In genomic region chr10:86964061-86964846, GRCh38 we compare ENCODE assay signal across 19 cellular contexts. TPM values are rescaled to one million over a fixed set of nuclear protein-coding genes. Genes with fewer than 3 reads are reported as not detected.
DNase-seq lines count a peak whose midpoint lies in the region; ATAC-seq and TF ChIP-seq lines count a peak whose summit lies in the region.
"Had no signal": no experiment of that assay in that cellular context is flagged by ENCODE, and none has a peak within 500 bp of the region (broad histone marks: within the 10 kb centered on the region; RNA-seq: fewer than 3 reads in every experiment).

No MANE protein-coding gene starts in this region.

- H3K4me1 Mint-ChIP-seq in activated CD8-positive, alpha-beta memory T cell treated with anti-CD3 and anti-CD28 coated beads, Interleukin-2, amount 10 ng/mL, durations not matched to agents 7 days and 5 days = peaks cover 23% of the 10 kb centered on the region
- peaks cover 27% of the 10 kb centered on the region for H3K4me1 Mint-ChIP-seq in glutamatergic neuron (ENCODE audit: low read depth, unreplicated experiment)

- H3K27ac Mint-ChIP-seq in activated CD8-positive, alpha-beta memory T cell treated with anti-CD3 and anti-CD28 coated beads, Interleukin-2, amount 10 ng/mL, durations not matched to agents 7 days and 5 days = no peak overlapping the region
- no peak overlapping the region for H3K27ac Mint-ChIP-seq in glutamatergic neuron (ENCODE audit: unreplicated experiment)
- H3K27ac Mint-ChIP-seq: CD4-positive, alpha-beta T cell had no signal

- H3K4me3 ChIP-seq in NB4 (ENCODE audit: low read depth, low read length) (no peak overlapping the region), spleen (no peak overlapping the region)
- H3K4me3 ChIP-seq: A549, PC-9, transverse colon had no signal

- ATAC-seq in activated CD8-positive, alpha-beta memory T cell treated with anti-CD3 and anti-CD28 coated beads, Interleukin-2, amount 10 ng/mL, durations not matched to agents 7 days and 5 days = no peak
- no peak for ATAC-seq in HG02571 (IDR thresholded peaks at IDR 0.05; ENCODE audit: unreplicated experiment)
- ATAC-seq: A549; activated T-helper 17 cell treated with anti-CD3 and anti-CD28 coated beads, Interleukin-2, amount 50 U/mL, for 72 hours had no signal

- intact Hi-C loops in spleen (cut with DNase I; ENCODE audit: low total_unique reads) = no loop called here

- TF ChIP-seq CTCF in NB4 (IDR thresholded peaks at IDR 0.05; ENCODE audit: low read depth, low read length) (no peak), glutamatergic neuron (IDR thresholded peaks at IDR 0.05; ENCODE audit: partially characterized antibody, unreplicated experiment) (no peak), spleen (IDR thresholded peaks at IDR 0.05 in 8 of 11, conservative IDR thresholded peaks at IDR 0.05 in 3 of 11) (no peak)

- H3K4me1 ChIP-seq in spleen = peaks cover 28 to 62% (median 53%) of the 10 kb centered on the region in 6 donors

- CTCF ChIA-PET in activated CD8-positive, alpha-beta memory T cell treated with anti-CD3 and anti-CD28 coated beads, Interleukin-2, amount 10 ng/mL, durations not matched to agents 7 days and 5 days (lab: Charles Lee) = interaction anchor here (1.9 to 3.9 kb wide), 2 partner anchors 25 kb away, joined by 10 to 35 read pairs; no protein-coding TSS in a partner anchor

- H3K4me3 Mint-ChIP-seq in activated CD8-positive, alpha-beta memory T cell treated with anti-CD3 and anti-CD28 coated beads, Interleukin-2, amount 10 ng/mL, durations not matched to agents 7 days and 5 days = no peak overlapping the region
- H3K4me3 Mint-ChIP-seq in glutamatergic neuron (ENCODE audit: unreplicated experiment) = no peak overlapping the region
- H3K4me3 Mint-ChIP-seq: activated T-helper 17 cell treated with anti-CD3 and anti-CD28 coated beads, Interleukin-2, amount 50 U/mL, for 72 hours; CD4-positive, alpha-beta T cell had no signal

- no peaks in the 10 kb centered on the region for H3K9me3 Mint-ChIP-seq in activated CD8-positive, alpha-beta memory T cell treated with anti-CD3 and anti-CD28 coated beads, Interleukin-2, amount 10 ng/mL, durations not matched to agents 7 days and 5 days (ENCODE audit: low read depth)
- peaks cover 10% of the 10 kb centered on the region for H3K9me3 Mint-ChIP-seq in glutamatergic neuron (ENCODE audit: unreplicated experiment)
- H3K9me3 Mint-ChIP-seq: activated T-helper 17 cell treated with anti-CD3 and anti-CD28 coated beads, Interleukin-2, amount 50 U/mL, for 72 hours; CD4-positive, alpha-beta T cell had no signal

- TF ChIP-seq POLR2A in NB4 (IDR thresholded peaks at IDR 0.05; ENCODE audit: extremely low read depth, insufficient read length) = no peak
- TF ChIP-seq POLR2A in spleen (IDR thresholded peaks at IDR 0.05) = no peak

- WGBS in spleen, 5 donors = 84 to 90% (median 86%) methylated on average over 6 to 13 of the region's 13 CpGs

- H3K27me3 ChIP-seq in spleen (replicated peaks in 1 of 7) = peaks cover 0 to 34% (median 2%) of the 10 kb centered on the region in 7 donors
- H3K27me3 ChIP-seq: transverse colon had no signal

- H3K27ac ChIP-seq in spleen = no peak overlapping the region
- H3K27ac ChIP-seq: PC-9, transverse colon had no signal

- peaks cover 7% of the 10 kb centered on the region for H3K27me3 Mint-ChIP-seq in activated CD8-positive, alpha-beta memory T cell treated with anti-CD3 and anti-CD28 coated beads, Interleukin-2, amount 10 ng/mL, durations not matched to agents 7 days and 5 days
- peaks cover 14% of the 10 kb centered on the region for H3K27me3 Mint-ChIP-seq in glutamatergic neuron (ENCODE audit: unreplicated experiment)
- H3K27me3 Mint-ChIP-seq: activated T-helper 17 cell treated with anti-CD3 and anti-CD28 coated beads, Interleukin-2, amount 50 U/mL, for 72 hours had no signal

- no peaks in the 10 kb centered on the region for H3K9me3 ChIP-seq in spleen
- H3K9me3 ChIP-seq: A549, transverse colon had no signal

- H3K36me3 ChIP-seq in spleen = peaks cover 0 to 20% (median 0%) of the 10 kb centered on the region in 6 donors
- H3K36me3 ChIP-seq: transverse colon had no signal

- no peaks in the 10 kb centered on the region for H3K36me3 Mint-ChIP-seq in activated CD8-positive, alpha-beta memory T cell treated with anti-CD3 and anti-CD28 coated beads, Interleukin-2, amount 10 ng/mL, durations not matched to agents 7 days and 5 days
- H3K36me3 Mint-ChIP-seq in glutamatergic neuron (ENCODE audit: unreplicated experiment) = no peaks in the 10 kb centered on the region

- DNase-seq in activated CD8-positive, alpha-beta memory T cell treated with anti-CD3 and anti-CD28 coated beads, Interleukin-2, amount 10 ng/mL, durations not matched to agents 7 days and 5 days = peak; percentile 37
- no peak for DNase-seq in activated CD8-positive, alpha-beta memory T cell treated with anti-CD3 and anti-CD28 coated beads, Interleukin-2, amount 50 U/mL, for 48 hours
- DNase-seq in NB4 (ENCODE audit: low read depth) = peak; percentile 48
- DNase-seq in glutamatergic neuron = peak; percentile 18
- DNase-seq in spleen = peak; percentile 74
- no peak for DNase-seq in NCI-H524 treated with DMSO at 0.1 percent for 48 hours (lab: John Stamatoyannopoulos, UW)
- DNase-seq in HK-2 (ENCODE audit: unreplicated experiment) = no peak
- DNase-seq: DMS79, MV-4-11, NCI-H2029 treated with DMSO at 0.1 percent for 48 hours, NCI-H526, PC-9, transverse colon had no signal

RNA-seq across cellular contexts. Expression of gene ADIRF, which starts 4.0 kb away (rescaled TPM):
- not detected for total RNA-seq in activated CD8-positive, alpha-beta memory T cell treated with anti-CD3 and anti-CD28 coated beads, Interleukin-2, amount 10 ng/mL, durations not matched to agents 7 days and 5 days
- total RNA-seq in glutamatergic neuron (ENCODE audit: unreplicated experiment) = not detected
- total RNA-seq in spleen = 100 to 1,000 TPM in 1 of 7 donors, 10 to 100 TPM in 6; 23.9 to 139 (median 50.7) TPM
- 10 to 100 TPM; 61.6 to 84.5 (median 73.5) TPM for polyA plus RNA-seq in spleen
- total RNA-seq: activated T-helper 17 cell treated with anti-CD3 and anti-CD28 coated beads, Interleukin-2, amount 50 U/mL, for 72 hours; CD4-positive, alpha-beta T cell had no signal
- polyA plus RNA-seq: A549 had no signal

RNA-seq across cellular contexts. Expression of gene SNCG, which starts 5.9 kb away (rescaled TPM):
- total RNA-seq in activated CD8-positive, alpha-beta memory T cell treated with anti-CD3 and anti-CD28 coated beads, Interleukin-2, amount 10 ng/mL, durations not matched to agents 7 days and 5 days = not detected
- total RNA-seq in glutamatergic neuron (ENCODE audit: unreplicated experiment) = 431 TPM
- 10 to 100 TPM; 19.9 to 83.0 (median 69.4) TPM for total RNA-seq in spleen
- 100 to 1,000 TPM in 1 of 3 donors, 10 to 100 TPM in 2; 84.3 to 127 (median 98.9) TPM for polyA plus RNA-seq in spleen
- total RNA-seq: activated T-helper 17 cell treated with anti-CD3 and anti-CD28 coated beads, Interleukin-2, amount 50 U/mL, for 72 hours; CD4-positive, alpha-beta T cell had no signal

RNA-seq across cellular contexts. Expression of gene MMRN2, which starts 6.8 kb away (rescaled TPM):
- not detected for total RNA-seq in activated CD8-positive, alpha-beta memory T cell treated with anti-CD3 and anti-CD28 coated beads, Interleukin-2, amount 10 ng/mL, durations not matched to agents 7 days and 5 days
- total RNA-seq in glutamatergic neuron (ENCODE audit: unreplicated experiment) (5.4 TPM), spleen (100 to 1,000 TPM in 1 of 7 donors, 10 to 100 TPM in 6; 54.2 to 120 (median 81.0) TPM)
- 10 to 100 TPM in 1 of 3 donors, 1 to 10 TPM in 2; 4.8 to 10.3 (median 5.9) TPM for polyA plus RNA-seq in spleen

RNA-seq across cellular contexts. Expression of gene FAM25A, which starts 55.8 kb away (rescaled TPM):
- total RNA-seq in activated CD8-positive, alpha-beta memory T cell treated with anti-CD3 and anti-CD28 coated beads, Interleukin-2, amount 10 ng/mL, durations not matched to agents 7 days and 5 days = not detected
- total RNA-seq in glutamatergic neuron (ENCODE audit: unreplicated experiment) = not detected
- total RNA-seq in spleen = not detected
- polyA plus RNA-seq in spleen = not detected
- total RNA-seq: activated T-helper 17 cell treated with anti-CD3 and anti-CD28 coated beads, Interleukin-2, amount 50 U/mL, for 72 hours; CD4-positive, alpha-beta T cell; fibroblast of villous mesenchyme; liver; transverse colon had no signal
- polyA plus RNA-seq: A549, liver had no signal

Comparison
In these comparisons a context has a peak if more than half of its experiments do, and no peak if none do; other contexts are left out.
1. DNase-seq: peak in activated CD8-positive, alpha-beta memory T cell treated with anti-CD3 and anti-CD28 coated beads, Interleukin-2, amount 10 ng/mL, durations not matched to agents 7 days and 5 days (single experiment), NB4 (single experiment), glutamatergic neuron (single experiment) and spleen (single experiment); none in activated CD8-positive, alpha-beta memory T cell treated with anti-CD3 and anti-CD28 coated beads, Interleukin-2, amount 50 U/mL, for 48 hours (single experiment), NCI-H524 treated with DMSO at 0.1 percent for 48 hours (single experiment) and HK-2 (single experiment).
2. RNA of gene ADIRF, which starts 4.0 kb away (total RNA-seq): 23.9 to 139 TPM in spleen; not detected in glutamatergic neuron (single experiment) and not detected in activated CD8-positive, alpha-beta memory T cell treated with anti-CD3 and anti-CD28 coated beads, Interleukin-2, amount 10 ng/mL, durations not matched to agents 7 days and 5 days; every median in the first group is over 10 times any median in the second.
3. RNA of gene SNCG, which starts 5.9 kb away (total RNA-seq): 431 TPM in glutamatergic neuron (single experiment) and 19.9 to 83.0 TPM in spleen; not detected in activated CD8-positive, alpha-beta memory T cell treated with anti-CD3 and anti-CD28 coated beads, Interleukin-2, amount 10 ng/mL, durations not matched to agents 7 days and 5 days; every median in the first group is over 10 times any median in the second.